Comparison of ENCODE assay signal across 8 cellular contexts in the genomic region with DNA sequence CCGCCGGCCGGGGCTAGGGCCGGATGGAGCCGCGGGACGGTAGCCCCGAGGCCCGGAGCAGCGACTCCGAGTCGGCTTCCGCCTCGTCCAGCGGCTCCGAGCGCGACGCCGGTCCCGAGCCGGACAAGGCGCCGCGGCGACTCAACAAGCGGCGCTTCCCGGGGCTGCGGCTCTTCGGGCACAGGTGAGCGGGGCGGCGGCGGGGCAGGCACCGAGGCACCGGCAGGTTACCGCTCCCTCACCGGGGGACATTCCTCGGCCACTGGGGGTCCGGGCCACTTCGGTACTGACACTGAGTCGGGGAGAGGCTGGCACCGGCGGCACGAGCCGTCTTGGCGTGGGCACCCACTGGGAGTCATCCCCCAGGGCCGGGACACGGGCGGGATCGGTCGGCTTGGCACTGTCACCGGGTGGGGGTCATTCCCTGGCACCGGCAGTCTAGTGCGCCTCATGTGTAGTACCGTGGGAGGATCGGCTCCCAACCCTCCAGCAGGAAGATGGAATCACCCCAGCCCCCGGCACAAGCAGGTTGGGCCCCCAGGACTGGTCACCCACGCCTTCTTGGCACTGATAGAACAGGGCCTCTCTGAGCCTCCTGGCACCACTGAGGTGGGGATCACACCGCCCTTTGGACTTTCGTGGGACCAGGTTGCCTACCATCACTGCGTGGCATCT. TPM values are rescaled to one million over a fixed set of nuclear protein-coding genes. Genes with fewer than 3 reads are reported as not detected.
DNase-seq lines count a peak whose midpoint lies in the region; ATAC-seq, FAIRE-seq and TF ChIP-seq lines count a peak whose summit lies in the region.

No MANE protein-coding gene starts in this region.

- H3K9me3 Mint-ChIP-seq in activated CD4-positive, alpha-beta T cell treated with anti-CD3 and anti-CD28 coated beads for 36 hours (ENCODE audit: low read depth), result no peaks in the 10 kb centered on the region
- H3K9me3 Mint-ChIP-seq in natural killer cell treated with Interleukin-12 subunit alpha and Interleukin-12 subunit beta and Interleukin-15 and Interleukin-18, amount 100 ng/mL, for 72 hours, result no peaks in the 10 kb centered on the region

- H3K4me1 ChIP-seq in SJSA1 (replicated peaks), result peaks cover 17% of the 10 kb centered on the region
- peaks cover 18 to 49% (median 33%) of the 10 kb centered on the region in 4 experiments for H3K4me1 ChIP-seq in H1 (replicated peaks in 1 of 4; ENCODE audit: control insufficient read depth in 3 of 4, insufficient read depth in 4 of 4, low read length in 3 of 4)

- H3K23ac ChIP-seq in H1 (ENCODE audit: insufficient read length), result no peak overlapping the region

- H3K36me3 Mint-ChIP-seq in activated CD4-positive, alpha-beta T cell treated with anti-CD3 and anti-CD28 coated beads for 36 hours (ENCODE audit: low read depth), result peaks cover 15% of the 10 kb centered on the region
- H3K36me3 Mint-ChIP-seq in natural killer cell treated with Interleukin-12 subunit alpha and Interleukin-12 subunit beta and Interleukin-15 and Interleukin-18, amount 100 ng/mL, for 72 hours, result no peaks in the 10 kb centered on the region

- no peak overlapping the region; the same call in none of the 2 replicates for H4K8ac ChIP-seq in H1 (ENCODE audit: extremely low read depth, insufficient read depth, low read length)

- H3K56ac ChIP-seq in H1 (replicated peaks; ENCODE audit: insufficient read length, low read depth, low read length), result no peak overlapping the region

- H3K4me2 ChIP-seq in H1 (ENCODE audit: insufficient read depth in 1 of 2, low read depth in 2 of 2, low read length in 2 of 2), result peak overlapping the region; percentile 95 to 99

- 9% methylated on average over 26 of the region's 63 CpGs; no CpG with 5 or more reads in 1 of the 2 experiments for WGBS in H1 (ENCODE audit: extremely low coverage in 1 of 2, insufficient coverage in 1 of 2, insufficient read length in 1 of 2, insufficient replicate concordance in 2 of 2, low coverage in 1 of 2, low lambda C conversion rate in 2 of 2, missing lambda C conversion rate in 1 of 2), 2 experiments

- peak overlapping the region; percentile 25; the same call in 1 of the 2 replicates for H3K27ac ChIP-seq in SJSA1
- H3K27ac ChIP-seq in H1 (ENCODE audit: low read depth, low read length), result no peak overlapping the region

- peaks cover 13% of the 10 kb centered on the region for H3K23me2 ChIP-seq in H1 (ENCODE audit: low read depth, low read length)

- TF ChIP-seq CTCF in H1 (IDR thresholded peaks at IDR 0.05; ENCODE audit: control extremely low read depth in 1 of 3, insufficient read depth in 1 of 3, low read depth in 1 of 3, low read length in 3 of 3), result no peak

- no peak for TF ChIP-seq EP300 in H1 (IDR thresholded peaks at IDR 0.05; ENCODE audit: borderline replicate concordance in 1 of 2, low read depth in 2 of 2, low read length in 2 of 2)

- H3K4ac ChIP-seq in H1 (replicated peaks; ENCODE audit: insufficient read length, low read depth, low read length), result no peak overlapping the region

- H3K36me3 ChIP-seq in SJSA1 (peaks cover 19% of the 10 kb centered on the region), H1 (ENCODE audit: control insufficient read depth in 2 of 4, insufficient read depth in 4 of 4, low read length in 3 of 4) (no peaks in the 10 kb centered on the region)

- H3K79me2 ChIP-seq in H1 (ENCODE audit: control insufficient read depth in 1 of 2, insufficient read depth in 2 of 2, low read length in 2 of 2), result peaks cover 0 to 45% of the 10 kb centered on the region in 2 experiments; a peak in 2 of 4 replicates

- no peaks in the 10 kb centered on the region for H3K27me3 ChIP-seq in SJSA1 (replicated peaks)
- peaks cover 0 to 7% (median 3%) of the 10 kb centered on the region in 4 experiments; a peak in 1 of 7 replicates for H3K27me3 ChIP-seq in H1 (replicated peaks in 1 of 4; ENCODE audit: control insufficient read depth in 3 of 4, extremely low read depth in 1 of 4, insufficient read depth in 3 of 4, low read length in 3 of 4)

- peaks cover 79% of the 10 kb centered on the region for H3K4me1 Mint-ChIP-seq in activated CD4-positive, alpha-beta T cell treated with anti-CD3 and anti-CD28 coated beads for 36 hours
- peaks cover 55 to 56% of the 10 kb centered on the region in 2 donors for H3K4me1 Mint-ChIP-seq in natural killer cell treated with Interleukin-12 subunit alpha and Interleukin-12 subunit beta and Interleukin-15 and Interleukin-18, amount 100 ng/mL, for 72 hours (ENCODE audit: low read depth in 2 of 2)

- CTCF ChIA-PET in activated CD4-positive, alpha-beta T cell treated with anti-CD3 and anti-CD28 coated beads for 36 hours (lab: Charles Lee), result interaction anchor here (0.6 to 13.2 kb wide), 11 partner anchors 11 to 184 kb away, joined by 3 to 141 read pairs (median 5); no protein-coding TSS in a partner anchor
- CTCF ChIA-PET in H1 (lab: Charles Lee; ENCODE audit: partially characterized antibody), result interaction anchor here (0.6 to 44.5 kb wide), 11 partner anchors 5 to 293 kb away, joined by 3 to 1004 read pairs (median 4); a partner anchor contains a TSS

- no peak overlapping the region for H2BK15ac ChIP-seq in H1 (ENCODE audit: low read length)

- H2BK20ac ChIP-seq in H1 (ENCODE audit: low read length), result no peak overlapping the region

- H3K18ac ChIP-seq in H1 (ENCODE audit: extremely low read depth, low read length), result no peak overlapping the region

- H4K5ac ChIP-seq in H1 (ENCODE audit: insufficient read length, low read depth, low read length), result no peak overlapping the region

- peak overlapping the region; percentile 21; the same call in 1 of the 2 replicates for H2BK12ac ChIP-seq in H1 (ENCODE audit: low read depth, low read length)

- no peak for FAIRE-seq in H1 (lab: Jason Lieb, UNC)

- H2BK5ac ChIP-seq in H1 (ENCODE audit: low read depth, low read length), result no peak overlapping the region

- no peak for TF ChIP-seq POLR2A in H1 (IDR thresholded peaks at IDR 0.05; ENCODE audit: control extremely low read depth in 1 of 2, low read depth in 2 of 2, low read length in 2 of 2)

- peak overlapping the region; percentile 22 for H4K91ac ChIP-seq in H1 (replicated peaks; ENCODE audit: insufficient read length, low read length)

- H3K27me3 Mint-ChIP-seq in activated CD4-positive, alpha-beta T cell treated with anti-CD3 and anti-CD28 coated beads for 36 hours, result no peaks in the 10 kb centered on the region
- peaks cover 0 to 7% of the 10 kb centered on the region in 2 donors for H3K27me3 Mint-ChIP-seq in natural killer cell treated with Interleukin-12 subunit alpha and Interleukin-12 subunit beta and Interleukin-15 and Interleukin-18, amount 100 ng/mL, for 72 hours

- H3K14ac ChIP-seq in H1 (ENCODE audit: insufficient read length), result no peak overlapping the region

- H3K27ac Mint-ChIP-seq in activated CD4-positive, alpha-beta T cell treated with anti-CD3 and anti-CD28 coated beads for 36 hours, result peak overlapping the region; percentile 96
- H3K27ac Mint-ChIP-seq in natural killer cell treated with Interleukin-12 subunit alpha and Interleukin-12 subunit beta and Interleukin-15 and Interleukin-18, amount 100 ng/mL, for 72 hours, result peak overlapping the region; percentile 89 to 95

- H3K9ac ChIP-seq in H1 (replicated peaks in 1 of 4; ENCODE audit: extremely low read depth in 1 of 4, low read depth in 3 of 4, low read length in 3 of 4), result peak overlapping the region; percentile 39 to 81 (median 62)

- H3K79me1 ChIP-seq in H1 (ENCODE audit: low read depth, low read length), result peaks cover 17% of the 10 kb centered on the region

- DNase-seq in activated CD4-positive, alpha-beta T cell treated with anti-CD3 and anti-CD28 coated beads for 36 hours, result peak; percentile 44
- no peak for DNase-seq in activated CD4-positive, alpha-beta T cell treated with anti-CD3 and anti-CD28 coated beads, Interleukin-2, amount 50 U/mL, for 4 hours
- DNase-seq in SJSA1 (ENCODE audit: low read depth in 1 of 2, low spot score in 2 of 2) (no peak), H1 (ENCODE audit: low read depth in 1 of 2, low spot score in 2 of 2) (no peak), NCI-H2081 treated with DMSO at 0.1 percent for 48 hours (lab: John Stamatoyannopoulos, UW) (no peak), NCI-H1092 treated with DMSO at 0.1 percent for 48 hours (lab: John Stamatoyannopoulos, UW) (no peak)
- no peak for DNase-seq in natural killer cell treated with Interleukin-12 subunit alpha and Interleukin-12 subunit beta and Interleukin-15 and Interleukin-18, amount 100 ng/mL, for 72 hours (ENCODE audit: low spot score)

- H2AFZ ChIP-seq in H1 (ENCODE audit: low read length), result no peak overlapping the region

- peak overlapping the region; percentile 90 for H3K4me3 Mint-ChIP-seq in activated CD4-positive, alpha-beta T cell treated with anti-CD3 and anti-CD28 coated beads for 36 hours
- H3K4me3 Mint-ChIP-seq in natural killer cell treated with Interleukin-12 subunit alpha and Interleukin-12 subunit beta and Interleukin-15 and Interleukin-18, amount 100 ng/mL, for 72 hours, result peak overlapping the region; percentile 96

- peaks cover 14 to 25% of the 10 kb centered on the region in 2 experiments for H4K20me1 ChIP-seq in H1 (replicated peaks in 1 of 2; ENCODE audit: control insufficient read depth in 1 of 2, insufficient read depth in 2 of 2, low read length in 2 of 2)

- H3K4me3 ChIP-seq in SJSA1 (peak overlapping the region; percentile 90), H1 (ENCODE audit: extremely low read depth in 1 of 4, insufficient read depth in 2 of 4, low read depth in 3 of 4, low read length in 4 of 4) (peak overlapping the region; percentile 71 to 83 (median 77))

- POLR2A ChIA-PET in activated CD4-positive, alpha-beta T cell treated with anti-CD3 and anti-CD28 coated beads for 36 hours (lab: Charles Lee), result interaction anchor here (0.6 to 1.2 kb wide), 2 partner anchors 17 to 204 kb away, joined by 3 read pairs; no protein-coding TSS in a partner anchor
- POLR2A ChIA-PET in H1 (lab: Charles Lee; ENCODE audit: partially characterized antibody), result interaction anchor here (1.6 to 8.1 kb wide), 7 partner anchors 8 to 104 kb away, joined by 4 to 69 read pairs (median 9); no protein-coding TSS in a partner anchor

- no peak overlapping the region; the same call in 1 of the 2 replicates for H2AK5ac ChIP-seq in H1 (ENCODE audit: low read depth, low read length)

- no peak overlapping the region for H2BK120ac ChIP-seq in H1 (replicated peaks; ENCODE audit: low read depth, low read length)

- intact Hi-C loops in activated CD4-positive, alpha-beta T cell treated with anti-CD3 and anti-CD28 coated beads for 36 hours (cut with DNase I, micrococcal nuclease), result loop anchor here (1.0 to 10.0 kb wide), 22 partner anchors 14 to 1780 kb away; a partner anchor contains a TSS

- no peak for ATAC-seq in activated CD4-positive, alpha-beta T cell treated with anti-CD3 and anti-CD28 coated beads for 36 hours
- ATAC-seq in natural killer cell treated with Interleukin-12 subunit alpha and Interleukin-12 subunit beta and Interleukin-15 and Interleukin-18, amount 100 ng/mL, for 72 hours, result no peak
- no peak for ATAC-seq in GM18517 (IDR thresholded peaks at IDR 0.05; ENCODE audit: unreplicated experiment)

- H3K9me3 ChIP-seq in SJSA1 (replicated peaks) (no peaks in the 10 kb centered on the region; the same call in 1 of the 2 replicates), H1 (ENCODE audit: insufficient read depth in 2 of 2, low read depth in 1 of 2, low read length in 1 of 2) (no peaks in the 10 kb centered on the region)

- TF ChIP-seq RAD21 in H1 (IDR thresholded peaks at IDR 0.05 in 1 of 2, conservative IDR thresholded peaks at IDR 0.05 in 1 of 2; ENCODE audit: low read depth in 2 of 2, low read length in 2 of 2), result no peak

RNA-seq across cellular contexts. Expression of a gene that starts 0.5 kb away (rescaled TPM):
- total RNA-seq in activated CD4-positive, alpha-beta T cell treated with anti-CD3 and anti-CD28 coated beads for 36 hours, result 100 to 1,000 TPM in 1 of 2 experiments, 10 to 100 TPM in 1; 87.6 to 101 TPM
- total RNA-seq in SJSA1 (2014; rRNA removed; shearing (Covaris generic)), result 43.7 and 47.6 TPM in 2 replicates
- total RNA-seq in H1 (2021; fragmentation: NEBNext Ultra II Directional; extraction: Animal tissue kit (Norgen Biotek cat#: 25700)), result 84.4 and 88.5 TPM in 2 replicates
- 184 and 262 TPM in 2 replicates for polyA plus RNA-seq in H1 (2011; rRNA removed)
- 118 TPM for polyA plus RNA-seq in H1 (2011; cell fraction: cytosol; rRNA removed)
- polyA plus RNA-seq in H1 (2011; cell fraction: nucleus; rRNA removed), result 335 TPM
- 56.9 to 93.0 TPM (median 85.7 TPM) in 4 replicates for polyA plus RNA-seq in H1 (2012, experiment 1 of 2)
- polyA plus RNA-seq in H1 (2012, experiment 2 of 2), result 72.1 TPM
- 92.3 TPM for polyA plus RNA-seq in H1 (2013, experiment 1 of 2)
- polyA plus RNA-seq in H1 (2013, experiment 2 of 2), result 81.6 TPM
- 58.7 and 67.4 TPM in 2 replicates for polyA minus RNA-seq in H1 (2011; rRNA and poly(A)+ RNA removed)
- polyA minus RNA-seq in H1 (2011; cell fraction: cytosol; rRNA and poly(A)+ RNA removed), result 72.8 TPM
- polyA minus RNA-seq in H1 (2011; cell fraction: nucleus; rRNA and poly(A)+ RNA removed), result 103 TPM
- total RNA-seq in natural killer cell treated with Interleukin-12 subunit alpha and Interleukin-12 subunit beta and Interleukin-15 and Interleukin-18, amount 100 ng/mL, for 72 hours, result 100 to 1,000 TPM; 104 to 207 TPM

RNA-seq across cellular contexts. Expression of a gene that starts 33.7 kb away (rescaled TPM):
- 1 to 10 TPM; 3.0 to 6.7 TPM for total RNA-seq in activated CD4-positive, alpha-beta T cell treated with anti-CD3 and anti-CD28 coated beads for 36 hours
- 164 and 253 TPM in 2 replicates for total RNA-seq in SJSA1 (2014; rRNA removed; shearing (Covaris generic))
- total RNA-seq in H1 (2021; fragmentation: NEBNext Ultra II Directional; extraction: Animal tissue kit (Norgen Biotek cat#: 25700)), result 309 and 338 TPM in 2 replicates
- polyA plus RNA-seq in H1 (2011; rRNA removed), result 606 and 948 TPM in 2 replicates
- 870 TPM for polyA plus RNA-seq in H1 (2011; cell fraction: cytosol; rRNA removed)
- polyA plus RNA-seq in H1 (2011; cell fraction: nucleus; rRNA removed), result 559 TPM
- 605 to 743 TPM (median 671 TPM) in 4 replicates for polyA plus RNA-seq in H1 (2012, experiment 1 of 2)
- 841 TPM for polyA plus RNA-seq in H1 (2012, experiment 2 of 2)
- 949 TPM for polyA plus RNA-seq in H1 (2013, experiment 1 of 2)
- 1,178 TPM for polyA plus RNA-seq in H1 (2013, experiment 2 of 2)
- 84.3 and 125 TPM in 2 replicates for polyA minus RNA-seq in H1 (2011; rRNA and poly(A)+ RNA removed)
- polyA minus RNA-seq in H1 (2011; cell fraction: cytosol; rRNA and poly(A)+ RNA removed), result 189 TPM
- polyA minus RNA-seq in H1 (2011; cell fraction: nucleus; rRNA and poly(A)+ RNA removed), result 88.1 TPM
- total RNA-seq in natural killer cell treated with Interleukin-12 subunit alpha and Interleukin-12 subunit beta and Interleukin-15 and Interleukin-18, amount 100 ng/mL, for 72 hours, result 1 to 10 TPM; 1.4 to 4.0 TPM

RNA-seq across cellular contexts. Expression of a gene that starts 43.8 kb away (rescaled TPM):
- under 1 TPM in 1 of 2 experiments, not detected in 1; 0.19 TPM for total RNA-seq in activated CD4-positive, alpha-beta T cell treated with anti-CD3 and anti-CD28 coated beads for 36 hours
- total RNA-seq in SJSA1 (2014; rRNA removed; shearing (Covaris generic)), result 0.42 TPM in 1 of 2 replicates, not detected in the other
- 0.63 and 1.1 TPM in 2 replicates for total RNA-seq in H1 (2021; fragmentation: NEBNext Ultra II Directional; extraction: Animal tissue kit (Norgen Biotek cat#: 25700))
- 1.3 and 2.2 TPM in 2 replicates for polyA plus RNA-seq in H1 (2011; rRNA removed)
- 0.98 TPM for polyA plus RNA-seq in H1 (2011; cell fraction: cytosol; rRNA removed)
- polyA plus RNA-seq in H1 (2011; cell fraction: nucleus; rRNA removed), result 1.1 TPM
- polyA plus RNA-seq in H1 (2012, experiment 1 of 2), result 0.30 to 1.0 TPM (median 0.96 TPM) in 4 replicates
- polyA plus RNA-seq in H1 (2012, experiment 2 of 2), result 0.66 TPM
- polyA plus RNA-seq in H1 (2013, experiment 1 of 2), result 0.73 TPM
- polyA plus RNA-seq in H1 (2013, experiment 2 of 2), result 0.68 TPM
- 1.6 and 1.9 TPM in 2 replicates for polyA minus RNA-seq in H1 (2011; rRNA and poly(A)+ RNA removed)
- polyA minus RNA-seq in H1 (2011; cell fraction: cytosol; rRNA and poly(A)+ RNA removed), result not detected
- polyA minus RNA-seq in H1 (2011; cell fraction: nucleus; rRNA and poly(A)+ RNA removed), result 1.1 TPM
- total RNA-seq in natural killer cell treated with Interleukin-12 subunit alpha and Interleukin-12 subunit beta and Interleukin-15 and Interleukin-18, amount 100 ng/mL, for 72 hours, result under 1 TPM; 0.75 to 0.81 TPM

Comparison
In these comparisons a context has a peak if more than half of its experiments do, and no peak if none do; other contexts are left out.
1. RNA of a gene that starts 33.7 kb away (total RNA-seq): 309 to 338 TPM in H1 and 164 to 253 TPM in SJSA1; 3.0 to 6.7 TPM in activated CD4-positive, alpha-beta T cell treated with anti-CD3 and anti-CD28 coated beads for 36 hours and 1.4 to 4.0 TPM in natural killer cell treated with Interleukin-12 subunit alpha and Interleukin-12 subunit beta and Interleukin-15 and Interleukin-18, amount 100 ng/mL, for 72 hours; every median in the first group is over 10 times any median in the second.